1 cellular context compared by ENCODE assay signal in the genomic region with DNA sequence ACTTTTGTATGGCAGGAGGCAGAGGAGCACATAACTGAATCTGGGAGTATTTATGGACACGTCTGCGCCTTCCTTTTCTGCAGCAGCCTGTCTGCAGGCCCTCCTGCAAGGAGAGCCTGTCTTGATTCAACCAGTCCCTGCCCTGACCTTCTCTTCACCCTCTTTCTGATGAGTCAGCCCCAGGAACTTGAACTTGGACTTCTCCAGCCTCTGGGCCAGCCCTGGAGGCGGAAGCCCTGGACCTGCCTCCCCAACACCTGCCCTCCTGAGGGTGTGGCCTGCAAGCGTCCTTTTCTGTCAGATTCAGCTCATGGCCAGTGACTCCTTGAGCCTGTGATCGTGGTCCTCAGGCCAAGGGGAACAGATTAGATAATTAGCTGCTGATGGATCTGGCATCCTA.
TF ChIP-seq lines count a peak whose summit lies in the region.

No MANE protein-coding gene starts in this region.

TF ChIP-seq in SK-N-SH treated with all-trans-retinoic acid at 6 μM for 48 hours, 23 proteins besides CTCF, POLR2A, EP300 and RAD21 (continued from another document):
- TF ChIP-seq, protein P1, sequence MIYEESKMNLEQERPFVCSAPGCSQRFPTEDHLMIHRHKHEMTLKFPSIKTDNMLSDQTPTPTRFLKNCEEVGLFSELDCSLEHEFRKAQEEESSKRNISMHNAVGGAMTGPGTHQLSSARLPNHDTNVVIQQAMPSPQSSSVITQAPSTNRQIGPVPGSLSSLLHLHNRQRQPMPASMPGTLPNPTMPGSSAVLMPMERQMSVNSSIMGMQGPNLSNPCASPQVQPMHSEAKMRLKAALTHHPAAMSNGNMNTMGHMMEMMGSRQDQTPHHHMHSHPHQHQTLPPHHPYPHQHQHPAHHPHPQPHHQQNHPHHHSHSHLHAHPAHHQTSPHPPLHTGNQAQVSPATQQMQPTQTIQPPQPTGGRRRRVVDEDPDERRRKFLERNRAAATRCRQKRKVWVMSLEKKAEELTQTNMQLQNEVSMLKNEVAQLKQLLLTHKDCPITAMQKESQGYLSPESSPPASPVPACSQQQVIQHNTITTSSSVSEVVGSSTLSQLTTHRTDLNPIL (CRISPR knock-in tag; IDR thresholded peaks at IDR 0.05; ENCODE audit: low read depth), result no peak
- TF ChIP-seq ISL1 (CRISPR knock-in tag; IDR thresholded peaks at IDR 0.05) (no peak), PPARA (CRISPR knock-in tag; IDR thresholded peaks at IDR 0.05; ENCODE audit: borderline replicate concordance) (no peak), GLIS3 (CRISPR knock-in tag; IDR thresholded peaks at IDR 0.05) (no peak), ZFP30 (CRISPR knock-in tag; IDR thresholded peaks at IDR 0.05) (no peak), ZC3H10 (CRISPR knock-in tag; IDR thresholded peaks at IDR 0.05) (no peak), TCF4 (CRISPR knock-in tag; IDR thresholded peaks at IDR 0.05; ENCODE audit: borderline replicate concordance) (no peak), ESRRG (CRISPR knock-in tag; IDR thresholded peaks at IDR 0.05) (no peak), RARB (CRISPR knock-in tag; IDR thresholded peaks at IDR 0.05) (no peak), BACH2 (CRISPR knock-in tag; IDR thresholded peaks at IDR 0.05; ENCODE audit: borderline replicate concordance) (no peak)
- TF ChIP-seq, protein P2, sequence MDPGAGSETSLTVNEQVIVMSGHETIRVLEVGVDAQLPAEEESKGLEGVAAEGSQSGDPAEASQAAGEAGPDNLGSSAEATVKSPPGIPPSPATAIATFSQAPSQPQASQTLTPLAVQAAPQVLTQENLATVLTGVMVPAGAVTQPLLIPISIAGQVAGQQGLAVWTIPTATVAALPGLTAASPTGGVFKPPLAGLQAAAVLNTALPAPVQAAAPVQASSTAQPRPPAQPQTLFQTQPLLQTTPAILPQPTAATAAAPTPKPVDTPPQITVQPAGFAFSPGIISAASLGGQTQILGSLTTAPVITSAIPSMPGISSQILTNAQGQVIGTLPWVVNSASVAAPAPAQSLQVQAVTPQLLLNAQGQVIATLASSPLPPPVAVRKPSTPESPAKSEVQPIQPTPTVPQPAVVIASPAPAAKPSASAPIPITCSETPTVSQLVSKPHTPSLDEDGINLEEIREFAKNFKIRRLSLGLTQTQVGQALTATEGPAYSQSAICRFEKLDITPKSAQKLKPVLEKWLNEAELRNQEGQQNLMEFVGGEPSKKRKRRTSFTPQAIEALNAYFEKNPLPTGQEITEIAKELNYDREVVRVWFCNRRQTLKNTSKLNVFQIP (CRISPR knock-in tag; IDR thresholded peaks at IDR 0.05; ENCODE audit: borderline replicate concordance, low read depth), result no peak
